ENCODE assay signal across 15 cellular contexts in the genomic region with DNA sequence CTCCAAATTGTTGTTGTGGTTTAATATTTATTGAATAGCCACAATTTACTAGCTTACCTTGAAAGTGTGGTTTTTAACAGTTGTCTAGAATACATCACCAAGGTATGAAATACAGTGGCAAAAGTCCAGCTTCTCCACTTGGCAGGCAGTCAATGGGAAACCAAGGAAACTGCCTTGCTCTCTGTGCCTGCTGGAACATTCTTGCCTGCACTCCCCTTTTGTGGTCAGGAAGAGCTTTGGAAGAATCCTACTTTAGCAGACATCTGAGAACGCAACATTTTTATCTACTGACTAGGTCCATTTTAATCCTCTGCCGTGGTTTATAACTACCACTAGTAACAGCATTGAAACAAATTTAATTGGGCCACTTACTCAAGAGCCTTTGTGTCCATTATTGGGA.
DNase-seq lines count a peak whose midpoint lies in the region; ATAC-seq and TF ChIP-seq lines count a peak whose summit lies in the region.
"Had no signal": no experiment of that assay in that cellular context is flagged by ENCODE, and none has a peak within 500 bp of the region (broad histone marks: within the 10 kb centered on the region; RNA-seq: fewer than 3 reads in every experiment).

No MANE protein-coding gene starts in this region.

- in situ Hi-C loops in HAP-1 (cut with MboI; ENCODE audit: low sequenced_read_pairs) = no loop called here

- H3K4me1 ChIP-seq in mucosa of descending colon (ENCODE audit: low read depth) = no peaks in the 10 kb centered on the region
- peaks cover 13% of the 10 kb centered on the region for H3K4me1 ChIP-seq in HAP-1
- no peaks in the 10 kb centered on the region for H3K4me1 ChIP-seq in CD8-positive, alpha-beta T cell (ENCODE audit: insufficient read depth, low read length)
- H3K4me1 ChIP-seq: breast epithelium had no signal

- POLR2A ChIA-PET in CD8-positive, alpha-beta T cell (lab: Charles Lee) = no interaction called here

- H3K27ac Mint-ChIP-seq in chondrocyte (ENCODE audit: unreplicated experiment) = peak overlapping the region; percentile 93
- peak overlapping the region; percentile 65 for H3K27ac Mint-ChIP-seq in osteocyte (ENCODE audit: unreplicated experiment)
- H3K27ac Mint-ChIP-seq in CD8-positive, alpha-beta T cell = no peak overlapping the region
- H3K27ac Mint-ChIP-seq: activated CD8-positive, alpha-beta T cell treated with anti-CD3 and anti-CD28 coated beads for 36 hours had no signal

- H3K4me3 ChIP-seq in mucosa of descending colon = no peak overlapping the region
- no peak overlapping the region for H3K4me3 ChIP-seq in HAP-1
- no peak overlapping the region for H3K4me3 ChIP-seq in CD8-positive, alpha-beta T cell (ENCODE audit: low read depth, low read length)
- H3K4me3 ChIP-seq: breast epithelium had no signal

- H3K4me1 Mint-ChIP-seq in chondrocyte (ENCODE audit: low read depth) = peaks cover 36% of the 10 kb centered on the region
- peaks cover 18% of the 10 kb centered on the region for H3K4me1 Mint-ChIP-seq in osteocyte (ENCODE audit: unreplicated experiment)
- no peaks in the 10 kb centered on the region for H3K4me1 Mint-ChIP-seq in CD8-positive, alpha-beta T cell (ENCODE audit: low read depth)

- H3K27me3 Mint-ChIP-seq in chondrocyte (ENCODE audit: low read depth) = no peaks in the 10 kb centered on the region
- no peaks in the 10 kb centered on the region for H3K27me3 Mint-ChIP-seq in osteocyte (ENCODE audit: unreplicated experiment)
- no peaks in the 10 kb centered on the region for H3K27me3 Mint-ChIP-seq in CD8-positive, alpha-beta T cell (ENCODE audit: low read depth)
- H3K27me3 Mint-ChIP-seq: activated CD8-positive, alpha-beta T cell treated with anti-CD3 and anti-CD28 coated beads for 36 hours had no signal

- H3K27me3 ChIP-seq in HAP-1 (ENCODE audit: low read depth) = no peaks in the 10 kb centered on the region
- no peaks in the 10 kb centered on the region for H3K27me3 ChIP-seq in CD8-positive, alpha-beta T cell (ENCODE audit: insufficient read depth, low read length)
- H3K27me3 ChIP-seq: breast epithelium had no signal

- TF ChIP-seq CTCF in chondrocyte (IDR thresholded peaks at IDR 0.05) (no peak), osteocyte (IDR thresholded peaks at IDR 0.05) (no peak), mucosa of descending colon (IDR thresholded peaks at IDR 0.05) (no peak)
- TF ChIP-seq CTCF in CD8-positive, alpha-beta T cell (IDR thresholded peaks at IDR 0.05) = no peak

- H3K36me3 Mint-ChIP-seq in chondrocyte (ENCODE audit: low read depth) (peaks cover 1% of the 10 kb centered on the region), osteocyte (ENCODE audit: unreplicated experiment) (no peaks in the 10 kb centered on the region)
- no peaks in the 10 kb centered on the region for H3K36me3 Mint-ChIP-seq in CD8-positive, alpha-beta T cell

- H3K9me3 Mint-ChIP-seq in chondrocyte (ENCODE audit: low read depth) = peaks cover 5% of the 10 kb centered on the region
- no peaks in the 10 kb centered on the region for H3K9me3 Mint-ChIP-seq in osteocyte (ENCODE audit: unreplicated experiment)
- no peaks in the 10 kb centered on the region for H3K9me3 Mint-ChIP-seq in CD8-positive, alpha-beta T cell
- H3K9me3 Mint-ChIP-seq: activated CD8-positive, alpha-beta T cell treated with anti-CD3 and anti-CD28 coated beads for 36 hours had no signal

- no peaks in the 10 kb centered on the region for H3K9me3 ChIP-seq in mucosa of descending colon
- H3K9me3 ChIP-seq in HAP-1 = no peaks in the 10 kb centered on the region
- no peaks in the 10 kb centered on the region for H3K9me3 ChIP-seq in CD8-positive, alpha-beta T cell (ENCODE audit: low read length)
- H3K9me3 ChIP-seq: breast epithelium had no signal

- DNase-seq in Daoy (ENCODE audit: low read depth) (peak; percentile 82), NCI-H2107 treated with DMSO at 0.1 percent for 48 hours (lab: John Stamatoyannopoulos, UW; ENCODE audit: unreplicated experiment) (peak; percentile 72), chondrocyte (ENCODE audit: low spot score) (no peak), osteocyte (ENCODE audit: extremely low spot score, unreplicated experiment) (no peak), mucosa of descending colon (no peak), HAP-1 (ENCODE audit: low spot score in 2 of 2) (no peak)
- no peak for DNase-seq in CD8-positive, alpha-beta T cell
- DNase-seq: activated CD8-positive, alpha-beta T cell treated with anti-CD3 and anti-CD28 coated beads for 36 hours; Calu3; H7; NCI-H2081 treated with DMSO at 0.1 percent for 48 hours; SIG-M5; stimulated activated CD4-positive, alpha-beta T cell treated with anti-CD3 and anti-CD28 coated beads, Interleukin-4, amount 100 ng/mL, for 24 hours had no signal

- H3K36me3 ChIP-seq in mucosa of descending colon (ENCODE audit: low read depth) = no peaks in the 10 kb centered on the region
- no peaks in the 10 kb centered on the region for H3K36me3 ChIP-seq in HAP-1 (replicated peaks)
- no peaks in the 10 kb centered on the region for H3K36me3 ChIP-seq in CD8-positive, alpha-beta T cell (ENCODE audit: insufficient read depth, low read length)
- H3K36me3 ChIP-seq: breast epithelium had no signal

- no peak overlapping the region for H3K4me3 Mint-ChIP-seq in chondrocyte (ENCODE audit: unreplicated experiment)
- H3K4me3 Mint-ChIP-seq in osteocyte (ENCODE audit: unreplicated experiment) = no peak overlapping the region
- no peak overlapping the region for H3K4me3 Mint-ChIP-seq in CD8-positive, alpha-beta T cell
- H3K4me3 Mint-ChIP-seq: activated CD8-positive, alpha-beta T cell treated with anti-CD3 and anti-CD28 coated beads for 36 hours had no signal

- no peak overlapping the region for H3K27ac ChIP-seq in CD8-positive, alpha-beta T cell (ENCODE audit: low read depth, low read length)
- H3K27ac ChIP-seq: breast epithelium had no signal

- CTCF ChIA-PET in CD8-positive, alpha-beta T cell (lab: Charles Lee) = no interaction called here

- intact Hi-C loops in mucosa of descending colon (cut with DNase I, micrococcal nuclease) = no loop called here
- intact Hi-C loops in CD8-positive, alpha-beta T cell (cut with DNase I, micrococcal nuclease) = no loop called here

- ATAC-seq in mucosa of descending colon (no peak), HG03039 (IDR thresholded peaks at IDR 0.05; ENCODE audit: unreplicated experiment) (no peak)
- ATAC-seq in CD8-positive, alpha-beta T cell = no peak
- ATAC-seq: activated CD8-positive, alpha-beta T cell treated with anti-CD3 and anti-CD28 coated beads for 36 hours had no signal

Comparison
In these comparisons a context has a peak if more than half of its experiments do, and no peak if none do; other contexts are left out.
1. DNase-seq: peak in Daoy (single experiment) and NCI-H2107 treated with DMSO at 0.1 percent for 48 hours (single experiment); none in chondrocyte (single experiment), osteocyte (single experiment), mucosa of descending colon (0 of 3), HAP-1 (0 of 2) and CD8-positive, alpha-beta T cell (0 of 7).